In the genomic region with DNA sequence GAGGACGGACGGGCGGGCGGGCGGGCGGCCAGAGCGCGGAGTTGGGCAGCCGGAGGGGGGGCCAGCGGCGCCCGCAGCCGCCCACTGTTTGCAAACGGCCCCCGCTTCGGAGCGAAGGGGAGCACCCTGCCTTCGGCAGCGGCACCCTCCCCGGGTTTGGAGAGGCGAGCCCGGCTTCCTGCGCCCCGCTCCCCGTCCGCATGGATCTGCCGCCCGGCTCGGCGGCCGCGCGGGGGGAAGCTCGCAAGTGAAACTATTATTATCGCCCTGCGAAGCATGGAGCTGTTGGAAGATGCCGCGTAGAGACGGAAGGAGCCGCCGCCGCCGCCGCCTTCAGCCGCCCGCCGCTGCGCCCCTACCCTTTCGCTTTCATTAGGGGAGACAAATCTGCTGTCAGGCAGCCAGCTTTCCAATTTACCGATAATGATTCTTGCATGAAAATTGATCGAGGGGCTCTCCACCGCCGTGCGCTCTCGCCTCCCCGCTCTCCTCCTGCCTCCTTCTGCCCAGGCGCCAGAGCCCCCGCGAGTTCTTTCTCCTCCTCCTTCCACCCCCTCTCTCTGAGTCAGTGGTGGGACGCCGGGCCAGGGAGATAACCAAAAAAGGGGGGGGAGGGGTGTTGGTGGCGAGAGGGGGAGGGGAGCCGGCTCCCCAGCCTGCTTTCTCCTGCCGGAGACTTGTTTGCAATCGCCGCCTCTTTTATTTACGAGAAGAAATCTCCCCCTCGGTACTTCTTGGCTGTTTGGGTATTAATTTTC, we compare ENCODE assay signal across 9 cellular contexts. TPM values are rescaled to one million over a fixed set of nuclear protein-coding genes. Genes with fewer than 3 reads are reported as not detected.
DNase-seq lines count a peak whose midpoint lies in the region; ATAC-seq, FAIRE-seq and TF ChIP-seq lines count a peak whose summit lies in the region.
"Had no signal": no experiment of that assay in that cellular context is flagged by ENCODE, and none has a peak within 500 bp of the region (broad histone marks: within the 10 kb centered on the region; RNA-seq: fewer than 3 reads in every experiment).

No MANE protein-coding gene starts in this region.

- no peaks in the 10 kb centered on the region for H3K27me3 ChIP-seq in effector memory CD4-positive, alpha-beta T cell (replicated peaks; ENCODE audit: control insufficient read depth, insufficient read depth, low read length, poor library complexity, severe bottlenecking)

- no peaks in the 10 kb centered on the region for H3K9me3 Mint-ChIP-seq in activated CD4-positive, alpha-beta memory T cell treated with anti-CD3 and anti-CD28 coated beads, Interleukin-2, amount 10 ng/mL, durations not matched to agents 7 days and 5 days

- H3K27ac ChIP-seq in effector memory CD4-positive, alpha-beta T cell (ENCODE audit: insufficient read depth, low read length, poor library complexity, severe bottlenecking), result peak overlapping the region; percentile 74

- DNase-seq in GM12892 (ENCODE audit: insufficient read length), result no peak
- DNase-seq in NCI-H226, result peak; percentile 64
- DNase-seq in activated CD4-positive, alpha-beta memory T cell treated with anti-CD3 and anti-CD28 coated beads, Interleukin-2, amount 10 ng/mL, durations not matched to agents 7 days and 5 days, result peak; percentile 69
- peak; percentile 27 to 55 (median 43) for DNase-seq in effector memory CD4-positive, alpha-beta T cell
- DNase-seq in mucosa of descending colon, result peak; percentile 68 to 82 (median 78)
- DNase-seq in stimulated activated naive CD4-positive, alpha-beta T cell treated with Interleukin-2 at 50 U/mL for 16 hours (lab: John Stamatoyannopoulos, UW), result peak; percentile 70
- no peak for DNase-seq in NCI-H345 treated with DMSO at 0.1 percent for 48 hours (lab: John Stamatoyannopoulos, UW; ENCODE audit: unreplicated experiment)

- peaks cover 38% of the 10 kb centered on the region for H3K4me1 Mint-ChIP-seq in activated CD4-positive, alpha-beta memory T cell treated with anti-CD3 and anti-CD28 coated beads, Interleukin-2, amount 10 ng/mL, durations not matched to agents 7 days and 5 days

- peak overlapping the region; percentile 90 for H3K4me3 Mint-ChIP-seq in activated CD4-positive, alpha-beta memory T cell treated with anti-CD3 and anti-CD28 coated beads, Interleukin-2, amount 10 ng/mL, durations not matched to agents 7 days and 5 days

- TF ChIP-seq POLR2A in GM12892 (IDR thresholded peaks at IDR 0.05; ENCODE audit: low read depth, low read length), result 0 out of 2 replicates have a peak, but pooled peaks have one; percentile 43

- H3K27ac Mint-ChIP-seq in activated CD4-positive, alpha-beta memory T cell treated with anti-CD3 and anti-CD28 coated beads, Interleukin-2, amount 10 ng/mL, durations not matched to agents 7 days and 5 days, result peak overlapping the region; percentile 89

- H3K4me1 ChIP-seq in effector memory CD4-positive, alpha-beta T cell (ENCODE audit: control insufficient read depth, insufficient read depth, low read length, poor library complexity, severe bottlenecking), result peaks cover 8% of the 10 kb centered on the region
- H3K4me1 ChIP-seq in mucosa of descending colon (ENCODE audit: low read depth), result peaks cover 30% of the 10 kb centered on the region

- CTCF ChIA-PET in activated CD4-positive, alpha-beta memory T cell treated with anti-CD3 and anti-CD28 coated beads, Interleukin-2, amount 10 ng/mL, durations not matched to agents 7 days and 5 days (lab: Charles Lee), result interaction anchor here (1.0 to 3.5 kb wide), 4 partner anchors 11 to 61 kb away, joined by 3 to 25 read pairs (median 10); no protein-coding TSS in a partner anchor

- no peaks in the 10 kb centered on the region for H3K9me3 ChIP-seq in effector memory CD4-positive, alpha-beta T cell (ENCODE audit: control insufficient read depth, low read length)
- H3K9me3 ChIP-seq in mucosa of descending colon, result no peaks in the 10 kb centered on the region

- peak overlapping the region; percentile 96 for H3K4me3 ChIP-seq in effector memory CD4-positive, alpha-beta T cell (ENCODE audit: insufficient read depth, low read depth, low read length, poor library complexity, severe bottlenecking)
- H3K4me3 ChIP-seq in mucosa of descending colon, result peak overlapping the region; percentile 88

- peak; percentile 5 for ATAC-seq in mucosa of descending colon
- no peak for ATAC-seq in GM21529 (IDR thresholded peaks at IDR 0.05; ENCODE audit: unreplicated experiment)

- no peaks in the 10 kb centered on the region for H3K36me3 ChIP-seq in effector memory CD4-positive, alpha-beta T cell (ENCODE audit: control insufficient read depth, insufficient read depth, low read length)
- H3K36me3 ChIP-seq in mucosa of descending colon (ENCODE audit: low read depth), result no peaks in the 10 kb centered on the region

- POLR2A ChIA-PET in activated CD4-positive, alpha-beta memory T cell treated with anti-CD3 and anti-CD28 coated beads, Interleukin-2, amount 10 ng/mL, durations not matched to agents 7 days and 5 days (lab: Charles Lee), result interaction anchor here (1.0 to 3.9 kb wide), 9 partner anchors 9 to 1438 kb away, joined by 3 to 41 read pairs (median 8); partner anchors contain the start of genes GSE1 and MBTPS1

- peaks cover 4% of the 10 kb centered on the region for H3K36me3 Mint-ChIP-seq in activated CD4-positive, alpha-beta memory T cell treated with anti-CD3 and anti-CD28 coated beads, Interleukin-2, amount 10 ng/mL, durations not matched to agents 7 days and 5 days (ENCODE audit: low read depth)

- no peak for FAIRE-seq in GM12892 (lab: Jason Lieb, UNC)
- FAIRE-seq: islet of Langerhans had no signal

- intact Hi-C loops in mucosa of descending colon (cut with DNase I, micrococcal nuclease), result no loop called here

- peaks cover 5% of the 10 kb centered on the region for H3K27me3 Mint-ChIP-seq in activated CD4-positive, alpha-beta memory T cell treated with anti-CD3 and anti-CD28 coated beads, Interleukin-2, amount 10 ng/mL, durations not matched to agents 7 days and 5 days

- TF ChIP-seq CTCF in mucosa of descending colon (IDR thresholded peaks at IDR 0.05), result no peak

RNA-seq across cellular contexts. Expression of gene GSE1, which starts 58.2 kb away (rescaled TPM):
- 18.8 TPM for polyA plus RNA-seq in GM12892 (2012; ENCODE audit: missing spikeins)
- 10 to 100 TPM; 18.4 to 19.8 TPM for total RNA-seq in activated CD4-positive, alpha-beta memory T cell treated with anti-CD3 and anti-CD28 coated beads, Interleukin-2, amount 10 ng/mL, durations not matched to agents 7 days and 5 days
- total RNA-seq in mucosa of descending colon, result 100 to 1,000 TPM; 107 to 122 (median 107) TPM

Comparison
In these comparisons a context has a peak if more than half of its experiments do, and no peak if none do; other contexts are left out.
1. DNase-seq: peak in NCI-H226 (single experiment), activated CD4-positive, alpha-beta memory T cell treated with anti-CD3 and anti-CD28 coated beads, Interleukin-2, amount 10 ng/mL, durations not matched to agents 7 days and 5 days (single experiment), effector memory CD4-positive, alpha-beta T cell (3 of 3), mucosa of descending colon (3 of 3) and stimulated activated naive CD4-positive, alpha-beta T cell treated with Interleukin-2 at 50 U/mL for 16 hours (single experiment); none in GM12892 (single experiment) and NCI-H345 treated with DMSO at 0.1 percent for 48 hours (single experiment).
2. RNA of gene GSE1, which starts 58.2 kb away (total RNA-seq): 107 to 122 TPM in mucosa of descending colon; 18.4 to 19.8 TPM in activated CD4-positive, alpha-beta memory T cell treated with anti-CD3 and anti-CD28 coated beads, Interleukin-2, amount 10 ng/mL, durations not matched to agents 7 days and 5 days; every median in the first group is over 4 times any median in the second.